ENCODE assay signal across 8 cellular contexts in the genomic region with DNA sequence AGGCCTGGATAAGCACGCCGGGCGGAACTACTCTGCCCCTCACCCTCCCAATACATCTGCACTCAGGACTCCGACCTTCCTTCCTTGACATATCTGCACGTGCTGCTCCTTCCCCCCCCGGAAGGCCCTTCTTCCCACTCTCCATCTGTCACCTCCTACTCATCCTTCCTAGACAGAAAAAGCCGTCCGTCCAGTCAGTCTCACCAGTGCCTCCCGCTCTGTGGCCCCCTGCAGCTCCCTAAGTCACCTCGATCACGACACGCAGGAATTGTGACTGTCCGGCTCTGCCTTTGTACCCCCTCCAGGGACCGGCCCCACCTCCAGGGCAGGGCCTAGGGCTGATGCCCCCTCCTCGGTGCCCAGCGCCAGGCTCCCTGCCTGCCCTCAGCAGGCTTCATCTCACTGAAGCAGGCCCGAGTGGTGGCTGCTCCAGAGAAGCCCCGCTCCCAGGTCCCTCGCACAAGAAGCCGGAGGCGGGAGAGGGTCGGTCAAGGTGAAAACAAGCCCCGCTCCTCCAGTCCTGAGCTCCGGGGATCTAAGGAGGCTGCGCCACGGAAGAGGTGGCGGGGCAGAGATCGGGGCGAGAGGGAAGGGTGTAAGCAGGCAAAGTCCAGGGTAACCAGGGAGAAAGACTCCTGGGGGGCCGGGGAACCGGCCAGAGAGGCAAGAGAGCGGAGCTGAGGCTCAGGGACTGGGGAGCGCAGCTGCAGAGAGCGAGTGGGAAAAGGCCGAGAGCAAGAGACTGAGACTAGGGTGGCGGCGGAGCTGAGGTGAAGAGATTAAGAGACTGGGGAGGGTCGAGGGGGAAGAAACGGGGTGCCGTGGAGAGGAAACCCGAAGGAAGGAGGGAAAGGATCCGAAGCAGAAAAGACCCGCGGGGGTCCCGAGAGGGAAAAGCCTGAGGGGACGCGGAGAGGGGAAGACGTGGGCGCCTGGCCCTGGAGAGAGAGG. TPM values are rescaled to one million over a fixed set of nuclear protein-coding genes. Genes with fewer than 3 reads are reported as not detected.
DNase-seq lines count a peak whose midpoint lies in the region; ATAC-seq and TF ChIP-seq lines count a peak whose summit lies in the region.

No MANE protein-coding gene starts in this region.

- no peaks in the 10 kb centered on the region for H3K9me3 ChIP-seq in heart right ventricle
- H3K9me3 ChIP-seq in mesodermal cell (ENCODE audit: control insufficient read depth, low read length): no peaks in the 10 kb centered on the region
- no peaks in the 10 kb centered on the region for H3K9me3 ChIP-seq in tibial artery

- H3K36me3 ChIP-seq in heart right ventricle: peaks cover 0 to 13% (median 0%) of the 10 kb centered on the region in 9 donors
- peaks cover 29% of the 10 kb centered on the region for H3K36me3 ChIP-seq in mesodermal cell (ENCODE audit: control insufficient read depth, insufficient read depth, low read length)
- H3K36me3 ChIP-seq in tibial artery: peaks cover 0 to 12% (median 0%) of the 10 kb centered on the region in 3 donors

- H3K4me3 ChIP-seq in heart right ventricle: peak overlapping the region; percentile 67 to 99 (median 94)
- H3K4me3 ChIP-seq in mesodermal cell (ENCODE audit: extremely low read depth, insufficient read depth, low read length, poor library complexity, severe bottlenecking): peak overlapping the region; percentile 82
- H3K4me3 ChIP-seq in tibial artery: peak overlapping the region; percentile 91 to 97

- WGBS in heart right ventricle, 2 donors: 2 to 3% methylated on average over 49 of the region's 49 CpGs
- WGBS in mesodermal cell (ENCODE audit: insufficient coverage in 2 of 2), 2 experiments: 9 to 12% methylated on average over 43 to 48 of the region's 49 CpGs

- H3K27ac Mint-ChIP-seq in central memory CD8-positive, alpha-beta T cell (ENCODE audit: low read depth): peak overlapping the region; percentile 97

- H3K27me3 Mint-ChIP-seq in central memory CD8-positive, alpha-beta T cell: no peaks in the 10 kb centered on the region

- peaks cover 23% of the 10 kb centered on the region for H3K36me3 Mint-ChIP-seq in central memory CD8-positive, alpha-beta T cell (ENCODE audit: insufficient read depth)

- peak overlapping the region; percentile 98 for H3K4me3 Mint-ChIP-seq in central memory CD8-positive, alpha-beta T cell

- H3K27me3 ChIP-seq in heart right ventricle (no peaks in the 10 kb centered on the region), tibial artery (no peaks in the 10 kb centered on the region)

- H3K4me1 ChIP-seq in heart right ventricle (peaks cover 11 to 63% (median 52%) of the 10 kb centered on the region in 9 donors), mesodermal cell (ENCODE audit: control insufficient read depth, insufficient read depth, low read length, poor library complexity, severe bottlenecking) (peaks cover 21% of the 10 kb centered on the region), tibial artery (peaks cover 0 to 47% (median 44%) of the 10 kb centered on the region in 4 donors)

- TF ChIP-seq CTCF in heart right ventricle (IDR thresholded peaks at IDR 0.05) (no peak), tibial artery (IDR thresholded peaks at IDR 0.05) (no peak)

- no peaks in the 10 kb centered on the region for H3K9me3 Mint-ChIP-seq in central memory CD8-positive, alpha-beta T cell

- no peak for DNase-seq in heart right ventricle
- no peak for DNase-seq in Right ventricle myocardium superior
- no peak for DNase-seq in central memory CD8-positive, alpha-beta T cell (ENCODE audit: low spot score in 2 of 2)
- no peak for DNase-seq in tibial artery
- DNase-seq in HuH-7 (ENCODE audit: low spot score): no peak
- no peak for DNase-seq in foreskin melanocyte

- H3K4me1 Mint-ChIP-seq in central memory CD8-positive, alpha-beta T cell: peaks cover 65% of the 10 kb centered on the region

- H3K27ac ChIP-seq in heart right ventricle (peak overlapping the region in 9 of 10 donors; percentile 78 to 98 (median 93)), mesodermal cell (ENCODE audit: low read depth, low read length, severe bottlenecking) (no peak overlapping the region), tibial artery (peak overlapping the region; percentile 85 to 94)

- intact Hi-C loops in heart right ventricle (cut with DNase I) (loop anchor here in 3 of 10 donors (2.0 to 5.0 kb wide), 3 partner anchors 40 to 150 kb away; a partner anchor contains a TSS), Right ventricle myocardium superior (cut with DNase I) (no loop called here), tibial artery (cut with DNase I; ENCODE audit: low total_unique reads) (no loop called here)

- ATAC-seq in heart right ventricle: no peak
- ATAC-seq in Right ventricle myocardium superior (ENCODE audit: poor library complexity): no peak
- no peak for ATAC-seq in central memory CD8-positive, alpha-beta T cell (replicated peaks; ENCODE audit: extremely low read depth, poor library complexity, severe bottlenecking)

TF ChIP-seq in PFSK-1, 5 proteins besides CTCF, POLR2A, EP300 and RAD21:
- TF ChIP-seq POLR2AphosphoS5 (IDR thresholded peaks at IDR 0.05; ENCODE audit: low read depth, low read length) (no peak), FOXP2 (optimal IDR thresholded peaks at IDR 0.05; ENCODE audit: borderline replicate concordance, extremely low read depth, extremely low read length, insufficient read depth) (no peak), SIN3A (IDR thresholded peaks at IDR 0.05; ENCODE audit: borderline replicate concordance, insufficient read depth, low read length) (peak; percentile 99), TAF1 (IDR thresholded peaks at IDR 0.05; ENCODE audit: borderline replicate concordance, insufficient read depth, low read length) (peak; percentile 52; the same call in 1 of the 2 replicates)
- TF ChIP-seq, protein P1, sequence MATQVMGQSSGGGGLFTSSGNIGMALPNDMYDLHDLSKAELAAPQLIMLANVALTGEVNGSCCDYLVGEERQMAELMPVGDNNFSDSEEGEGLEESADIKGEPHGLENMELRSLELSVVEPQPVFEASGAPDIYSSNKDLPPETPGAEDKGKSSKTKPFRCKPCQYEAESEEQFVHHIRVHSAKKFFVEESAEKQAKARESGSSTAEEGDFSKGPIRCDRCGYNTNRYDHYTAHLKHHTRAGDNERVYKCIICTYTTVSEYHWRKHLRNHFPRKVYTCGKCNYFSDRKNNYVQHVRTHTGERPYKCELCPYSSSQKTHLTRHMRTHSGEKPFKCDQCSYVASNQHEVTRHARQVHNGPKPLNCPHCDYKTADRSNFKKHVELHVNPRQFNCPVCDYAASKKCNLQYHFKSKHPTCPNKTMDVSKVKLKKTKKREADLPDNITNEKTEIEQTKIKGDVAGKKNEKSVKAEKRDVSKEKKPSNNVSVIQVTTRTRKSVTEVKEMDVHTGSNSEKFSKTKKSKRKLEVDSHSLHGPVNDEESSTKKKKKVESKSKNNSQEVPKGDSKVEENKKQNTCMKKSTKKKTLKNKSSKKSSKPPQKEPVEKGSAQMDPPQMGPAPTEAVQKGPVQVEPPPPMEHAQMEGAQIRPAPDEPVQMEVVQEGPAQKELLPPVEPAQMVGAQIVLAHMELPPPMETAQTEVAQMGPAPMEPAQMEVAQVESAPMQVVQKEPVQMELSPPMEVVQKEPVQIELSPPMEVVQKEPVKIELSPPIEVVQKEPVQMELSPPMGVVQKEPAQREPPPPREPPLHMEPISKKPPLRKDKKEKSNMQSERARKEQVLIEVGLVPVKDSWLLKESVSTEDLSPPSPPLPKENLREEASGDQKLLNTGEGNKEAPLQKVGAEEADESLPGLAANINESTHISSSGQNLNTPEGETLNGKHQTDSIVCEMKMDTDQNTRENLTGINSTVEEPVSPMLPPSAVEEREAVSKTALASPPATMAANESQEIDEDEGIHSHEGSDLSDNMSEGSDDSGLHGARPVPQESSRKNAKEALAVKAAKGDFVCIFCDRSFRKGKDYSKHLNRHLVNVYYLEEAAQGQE (IDR thresholded peaks at IDR 0.05; ENCODE audit: insufficient read depth in 1 of 2, low read depth in 2 of 2, low read length in 2 of 2): 0 out of 4 replicates have a peak, but pooled peaks of 1 of the 2 experiments have one; percentile 18

RNA-seq across cellular contexts. Expression of a gene that starts 1.1 kb away (rescaled TPM):
- total RNA-seq in heart right ventricle (10 to 100 TPM; 31.1 to 51.3 (median 39.0) TPM), Right ventricle myocardium superior (37.1 TPM)
- polyA plus RNA-seq in heart right ventricle: 10 to 100 TPM; 36.8 to 38.0 TPM
- 128 TPM for polyA plus RNA-seq in PFSK-1 (2012; ENCODE audit: insufficient read length, low read depth)
- 57.5 TPM for polyA plus RNA-seq in mesodermal cell (2013, experiment 1 of 2)
- 49.2 TPM for polyA plus RNA-seq in mesodermal cell (2013, experiment 2 of 2)

RNA-seq across cellular contexts. Expression of a gene that starts 22.2 kb away (rescaled TPM):
- 10 to 100 TPM; 26.7 to 41.6 (median 31.6) TPM for total RNA-seq in heart right ventricle
- 10 to 100 TPM; 54.2 to 83.7 TPM for polyA plus RNA-seq in heart right ventricle
- total RNA-seq in Right ventricle myocardium superior: 29.2 TPM
- 102 TPM for polyA plus RNA-seq in PFSK-1 (2012; ENCODE audit: insufficient read length, low read depth)
- 41.2 TPM for polyA plus RNA-seq in mesodermal cell (2013, experiment 1 of 2)
- polyA plus RNA-seq in mesodermal cell (2013, experiment 2 of 2): 36.0 TPM

RNA-seq across cellular contexts. Expression of a gene that starts 26.1 kb away (rescaled TPM):
- 10 to 100 TPM in 2 of 10 donors, 1 to 10 TPM in 8; 2.3 to 12.6 (median 4.1) TPM for total RNA-seq in heart right ventricle
- polyA plus RNA-seq in heart right ventricle: 1 to 10 TPM; 1.8 to 2.0 TPM
- 1.6 TPM for total RNA-seq in Right ventricle myocardium superior
- 31.8 TPM for polyA plus RNA-seq in PFSK-1 (2012; ENCODE audit: insufficient read length, low read depth)
- polyA plus RNA-seq in mesodermal cell (2013, experiment 1 of 2): 40.5 TPM
- polyA plus RNA-seq in mesodermal cell (2013, experiment 2 of 2): 29.6 TPM

RNA-seq across cellular contexts. Expression of a gene that starts 29.2 kb away (rescaled TPM):
- 1 to 10 TPM in 9 of 10 donors, under 1 TPM in 1; 0.77 to 2.5 (median 1.9) TPM for total RNA-seq in heart right ventricle
- polyA plus RNA-seq in heart right ventricle: 1 to 10 TPM; 2.7 to 5.9 TPM
- total RNA-seq in Right ventricle myocardium superior: 2.3 TPM
- 11.2 TPM for polyA plus RNA-seq in PFSK-1 (2012; ENCODE audit: insufficient read length, low read depth)
- 3.5 TPM for polyA plus RNA-seq in mesodermal cell (2013, experiment 1 of 2)
- polyA plus RNA-seq in mesodermal cell (2013, experiment 2 of 2): 3.1 TPM

RNA-seq across cellular contexts. Expression of a gene that starts 48.4 kb away (rescaled TPM):
- 1 to 10 TPM in 7 of 10 donors, under 1 TPM in 3; 0.25 to 7.5 (median 2.4) TPM for total RNA-seq in heart right ventricle
- polyA plus RNA-seq in heart right ventricle: 1 to 10 TPM; 1.3 to 6.1 TPM
- total RNA-seq in Right ventricle myocardium superior: 0.54 TPM
- 26.9 TPM for polyA plus RNA-seq in PFSK-1 (2012; ENCODE audit: insufficient read length, low read depth)
- 2.7 TPM for polyA plus RNA-seq in mesodermal cell (2013, experiment 1 of 2)
- polyA plus RNA-seq in mesodermal cell (2013, experiment 2 of 2): 2.0 TPM
